Comparison of ENCODE assay signal across 9 cellular contexts in genomic region chr5:132655821-132656773, GRCh38. TPM values are rescaled to one million over a fixed set of nuclear protein-coding genes. Genes with fewer than 3 reads are reported as not detected.
A peak's percentile ranks its signal among the peaks of the same experiment; 100 is the strongest.
DNase-seq lines count a peak whose midpoint lies in the region; FAIRE-seq and TF ChIP-seq lines count a peak whose summit lies in the region.
"Had no signal": no experiment of that assay in that cellular context is flagged by ENCODE, and none has a peak within 500 bp of the region (broad histone marks: within the 10 kb centered on the region; RNA-seq: fewer than 3 reads in every experiment).

No MANE protein-coding gene starts in this region.

- intact Hi-C loops in head of caudate nucleus (cut with DNase I) (no loop called here), sigmoid colon (cut with DNase I) (no loop called here)

- WGBS in sigmoid colon, 2 donors: 7 to 8% methylated on average over 92 of the region's 92 CpGs

- peaks cover 10 to 31% (median 13%) of the 10 kb centered on the region in 3 donors for H3K27me3 ChIP-seq in sigmoid colon

- no peaks in the 10 kb centered on the region for H3K36me3 ChIP-seq in sigmoid colon

- H3K4me1 ChIP-seq in sigmoid colon: peaks cover 0 to 16% (median 13%) of the 10 kb centered on the region in 4 donors

- no peak for TF ChIP-seq EP300 in sigmoid colon (IDR thresholded peaks at IDR 0.05)

- peak; percentile 16 for DNase-seq in stimulated activated CD4-positive, alpha-beta T cell treated with anti-CD3 and anti-CD28 coated beads, Interleukin-12 subunit alpha, Interleukin-12 subunit beta, amount 100 ng/mL, for 4 hours
- DNase-seq in stimulated activated CD4-positive, alpha-beta T cell treated with anti-CD3 and anti-CD28 coated beads, Interleukin-2, amount 100 ng/mL, for 48 hours: no peak
- peak; percentile 58 to 67 for DNase-seq in activated T-cell treated with anti-CD3 and anti-CD28 coated beads, Interleukin-2, amount 50 U/mL, for 48 hours
- DNase-seq in head of caudate nucleus (peak in 35 of 42 donors; percentile 22 to 73 (median 44)), sigmoid colon (no peak), GM19239 (ENCODE audit: insufficient read length, low spot score) (no peak), OCI-M2 (lab: John Stamatoyannopoulos, UW; ENCODE audit: unreplicated experiment) (no peak), 8988T (no peak)

- FAIRE-seq in GM19239 (lab: Jason Lieb, UNC): no peak
- FAIRE-seq: colon had no signal

- no peak for TF ChIP-seq CTCF in sigmoid colon (IDR thresholded peaks at IDR 0.05)

- no peak for TF ChIP-seq POLR2A in sigmoid colon (IDR thresholded peaks at IDR 0.05)

- no peak overlapping the region for H3K27ac ChIP-seq in sigmoid colon

- H3K4me3 ChIP-seq in sigmoid colon: peak overlapping the region; percentile 19 to 55 (median 45)

- H3K9me3 ChIP-seq in sigmoid colon: no peaks in the 10 kb centered on the region

RNA-seq across cellular contexts. Expression of gene IL13, which starts 1.9 kb away (rescaled TPM):
- total RNA-seq in sigmoid colon: not detected
- under 1 TPM in 1 of 3 donors, not detected in 2; 0.15 TPM for polyA plus RNA-seq in sigmoid colon

RNA-seq across cellular contexts. Expression of gene IL4, which starts 17.7 kb away (rescaled TPM):
- total RNA-seq in sigmoid colon: not detected
- polyA plus RNA-seq in sigmoid colon: not detected

Comparison
In these comparisons a context has a peak if more than half of its experiments do, and no peak if none do; other contexts are left out.
1. DNase-seq: peak in stimulated activated CD4-positive, alpha-beta T cell treated with anti-CD3 and anti-CD28 coated beads, Interleukin-12 subunit alpha, Interleukin-12 subunit beta, amount 100 ng/mL, for 4 hours (single experiment), activated T-cell treated with anti-CD3 and anti-CD28 coated beads, Interleukin-2, amount 50 U/mL, for 48 hours (2 of 2) and head of caudate nucleus (35 of 42); none in stimulated activated CD4-positive, alpha-beta T cell treated with anti-CD3 and anti-CD28 coated beads, Interleukin-2, amount 100 ng/mL, for 48 hours (0 of 2), sigmoid colon (single experiment), GM19239 (single experiment), OCI-M2 (single experiment) and 8988T (single experiment).